In the genomic region with DNA sequence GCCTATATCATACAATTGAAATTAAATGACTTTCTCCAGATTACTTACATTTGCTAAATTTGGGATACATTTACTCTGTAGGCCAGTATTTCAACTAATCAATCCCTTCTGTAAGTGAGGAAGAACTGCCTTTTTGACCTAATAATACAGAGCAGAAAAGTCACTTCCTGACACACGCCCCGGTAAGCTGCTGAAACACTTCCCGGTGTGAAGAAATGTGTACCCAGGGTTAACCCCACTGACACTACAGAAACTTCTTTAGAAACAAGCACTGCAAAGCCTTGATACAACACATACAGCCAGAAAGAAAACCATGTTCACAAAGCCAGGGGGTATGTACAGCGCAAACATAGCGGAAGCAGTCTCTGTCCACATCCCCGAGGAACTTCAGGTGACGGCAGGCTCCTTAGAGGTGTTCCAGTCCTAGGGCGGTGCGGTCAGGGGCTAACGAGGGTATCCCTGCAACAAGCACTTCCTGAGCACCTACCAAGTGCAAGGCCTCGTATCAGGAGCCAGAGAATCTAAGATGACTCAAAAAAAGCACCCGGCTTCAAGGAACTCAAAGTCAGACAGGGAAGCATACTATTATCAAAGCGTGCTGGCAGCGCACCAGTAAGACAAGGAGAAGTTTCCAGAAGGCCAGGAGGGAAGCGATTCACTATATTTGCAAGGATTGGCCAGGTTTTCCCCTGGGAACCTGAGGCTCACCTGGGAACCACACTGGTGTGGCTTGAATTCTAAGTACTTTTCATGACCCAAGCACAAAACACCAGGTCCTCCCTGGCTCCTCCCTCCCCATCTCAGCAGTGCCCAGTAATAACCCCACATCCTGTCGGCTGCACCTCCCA, we compare ENCODE assay signal across 13 cellular contexts. TPM values are rescaled to one million over a fixed set of nuclear protein-coding genes. Genes with fewer than 3 reads are reported as not detected.
DNase-seq lines count a peak whose midpoint lies in the region; ATAC-seq and TF ChIP-seq lines count a peak whose summit lies in the region.
"Had no signal": no experiment of that assay in that cellular context is flagged by ENCODE, and none has a peak within 500 bp of the region (broad histone marks: within the 10 kb centered on the region; RNA-seq: fewer than 3 reads in every experiment).

No MANE protein-coding gene starts in this region.

- peak; percentile 41 for DNase-seq in CD1c-positive myeloid dendritic cell (ENCODE audit: extremely low spot score)
- DNase-seq in RWPE1 (ENCODE audit: low spot score), result no peak
- DNase-seq in fibroblast of lung (ENCODE audit: low read depth in 2 of 2), result peak in 1 of 2 donors; percentile 56
- no peak for DNase-seq in psoas muscle
- DNase-seq in smooth muscle cell (lab: John Stamatoyannopoulos, UW; ENCODE audit: unreplicated experiment), result no peak
- DNase-seq in GM19240 (ENCODE audit: insufficient read length, low spot score), result no peak
- no peak for DNase-seq in NCI-H2196 treated with DMSO at 0.1 percent for 48 hours (lab: John Stamatoyannopoulos, UW; ENCODE audit: unreplicated experiment)
- DNase-seq in NCI-H2171 treated with DMSO at 0.1 percent for 48 hours (lab: John Stamatoyannopoulos, UW), result no peak
- DNase-seq: central memory CD4-positive, alpha-beta T cell; NCI-H524 had no signal

- H3K9me3 ChIP-seq in fibroblast of lung (ENCODE audit: control insufficient read depth, insufficient read depth, low read depth, low read length) (no peaks in the 10 kb centered on the region), psoas muscle (no peaks in the 10 kb centered on the region), smooth muscle cell (replicated peaks; ENCODE audit: low read depth) (no peaks in the 10 kb centered on the region)
- H3K9me3 ChIP-seq: heart left ventricle had no signal

- H3K79me2 ChIP-seq in fibroblast of lung (ENCODE audit: control insufficient read depth, insufficient read depth, low read length) (peaks cover 81% of the 10 kb centered on the region), smooth muscle cell (ENCODE audit: low read depth) (peaks cover 72% of the 10 kb centered on the region)

- TF ChIP-seq CTCF in RWPE1 (conservative IDR thresholded peaks at IDR 0.05; ENCODE audit: low read depth), result no peak
- no peak for TF ChIP-seq CTCF in fibroblast of lung (conservative IDR thresholded peaks at IDR 0.05 in 1 of 2, IDR thresholded peaks at IDR 0.05 in 1 of 2; ENCODE audit: low read depth in 1 of 2, low read length in 2 of 2)
- no peak for TF ChIP-seq CTCF in psoas muscle (IDR thresholded peaks at IDR 0.05)
- TF ChIP-seq CTCF in smooth muscle cell (IDR thresholded peaks at IDR 0.05; ENCODE audit: borderline replicate concordance, insufficient read depth, poor library complexity, severe bottlenecking), result no peak

- H3K27ac ChIP-seq in RWPE1 (peak overlapping the region; percentile 42), fibroblast of lung (ENCODE audit: insufficient read depth, low read length) (peak overlapping the region; percentile 9), psoas muscle (peak overlapping the region; percentile 93), smooth muscle cell (ENCODE audit: low read depth) (no peak overlapping the region)
- H3K27ac ChIP-seq: KMS-11 had no signal

- H3K27me3 ChIP-seq in fibroblast of lung (ENCODE audit: control insufficient read depth, insufficient read depth, low read length), result no peaks in the 10 kb centered on the region
- H3K27me3 ChIP-seq in psoas muscle (ENCODE audit: insufficient read depth in 3 of 3, low read length in 2 of 3), result no peaks in the 10 kb centered on the region
- no peaks in the 10 kb centered on the region for H3K27me3 ChIP-seq in smooth muscle cell (ENCODE audit: low read depth)
- H3K27me3 ChIP-seq: heart left ventricle had no signal

- H3K9ac ChIP-seq in fibroblast of lung (ENCODE audit: insufficient read depth, low read length), result no peak overlapping the region
- H3K9ac ChIP-seq in smooth muscle cell (ENCODE audit: low read depth), result no peak overlapping the region
- H3K9ac ChIP-seq: KMS-11 had no signal

- no peak overlapping the region for H3K4me2 ChIP-seq in fibroblast of lung (ENCODE audit: extremely low read depth, insufficient read depth, low read length)
- H3K4me2 ChIP-seq in smooth muscle cell, result no peak overlapping the region
- H3K4me2 ChIP-seq: KMS-11 had no signal

- H3F3A ChIP-seq in smooth muscle cell (ENCODE audit: low read depth), result peaks cover 39% of the 10 kb centered on the region

- no peak for ATAC-seq in psoas muscle
- ATAC-seq: CD8-positive, alpha-beta T cell; heart left ventricle had no signal

- intact Hi-C loops in psoas muscle (cut with DNase I), result loop anchor here in 1 of 2 donors (5.0 kb wide), 1 partner anchor 36 kb away; no protein-coding TSS in a partner anchor

- H3K36me3 ChIP-seq in fibroblast of lung (ENCODE audit: control insufficient read depth, insufficient read depth, low read length) (no peaks in the 10 kb centered on the region), psoas muscle (ENCODE audit: insufficient read depth in 1 of 2, low read depth in 1 of 2) (no peaks in the 10 kb centered on the region), smooth muscle cell (ENCODE audit: low read depth) (no peaks in the 10 kb centered on the region)

- H2AFZ ChIP-seq in fibroblast of lung (ENCODE audit: low read length), result no peak overlapping the region
- no peak overlapping the region for H2AFZ ChIP-seq in smooth muscle cell (ENCODE audit: low read depth)

- peaks cover 33% of the 10 kb centered on the region for H3K4me1 ChIP-seq in fibroblast of lung (ENCODE audit: control insufficient read depth, extremely low read depth, insufficient read depth, low read length)
- H3K4me1 ChIP-seq in psoas muscle, result peaks cover 67% of the 10 kb centered on the region
- H3K4me1 ChIP-seq in smooth muscle cell (ENCODE audit: low read depth), result peaks cover 70% of the 10 kb centered on the region

- WGBS in psoas muscle, 3 donors, result 80 to 82% (median 81%) methylated on average over 16 of the region's 16 CpGs
- WGBS in smooth muscle cell (ENCODE audit: low lambda C conversion rate), result 88% methylated on average over 16 of the region's 16 CpGs

- H4K20me1 ChIP-seq in fibroblast of lung (ENCODE audit: control insufficient read depth, extremely low read depth, insufficient read depth, low read length) (no peaks in the 10 kb centered on the region), smooth muscle cell (ENCODE audit: low read depth) (peaks cover 97% of the 10 kb centered on the region)

- H3K4me3 ChIP-seq in fibroblast of lung (replicated peaks in 1 of 4; ENCODE audit: control extremely low read depth in 1 of 4, insufficient read depth in 1 of 4, low read depth in 3 of 4, low read length in 4 of 4) (no peak overlapping the region), psoas muscle (no peak overlapping the region), smooth muscle cell (no peak overlapping the region)
- H3K4me3 ChIP-seq: heart left ventricle had no signal

- POLR2A ChIA-PET in RWPE1 (lab: Yijun Ruan, JAX; ENCODE audit: low non-redundant PET), result no interaction called here

- CTCF ChIA-PET in RWPE1 (lab: Yijun Ruan, JAX), result no interaction called here

RNA-seq across cellular contexts. Expression of a gene that starts 46.6 kb away (rescaled TPM):
- total RNA-seq in fibroblast of lung, result 28.0 and 32.7 TPM in 2 replicates
- 7.9 and 12.0 TPM in 2 replicates for polyA plus RNA-seq in fibroblast of lung
- 12.1 and 15.4 TPM in 2 replicates for polyA plus RNA-seq in fibroblast of lung (2012)
- polyA minus RNA-seq in fibroblast of lung (ENCODE audit: low replicate concordance), result 12.6 and 13.6 TPM in 2 replicates
- total RNA-seq in psoas muscle, result 10 to 100 TPM in 3 of 4 donors, 1 to 10 TPM in 1; 9.6 to 20.6 (median 17.2) TPM
- polyA plus RNA-seq in psoas muscle, result 1 to 10 TPM; 2.4 to 8.1 (median 2.7) TPM
- 24.2 and 32.3 TPM in 2 replicates for total RNA-seq in smooth muscle cell
- 14.1 and 15.6 TPM in 2 replicates for polyA plus RNA-seq in smooth muscle cell
